2 cellular contexts compared by ENCODE assay signal in the genomic region with DNA sequence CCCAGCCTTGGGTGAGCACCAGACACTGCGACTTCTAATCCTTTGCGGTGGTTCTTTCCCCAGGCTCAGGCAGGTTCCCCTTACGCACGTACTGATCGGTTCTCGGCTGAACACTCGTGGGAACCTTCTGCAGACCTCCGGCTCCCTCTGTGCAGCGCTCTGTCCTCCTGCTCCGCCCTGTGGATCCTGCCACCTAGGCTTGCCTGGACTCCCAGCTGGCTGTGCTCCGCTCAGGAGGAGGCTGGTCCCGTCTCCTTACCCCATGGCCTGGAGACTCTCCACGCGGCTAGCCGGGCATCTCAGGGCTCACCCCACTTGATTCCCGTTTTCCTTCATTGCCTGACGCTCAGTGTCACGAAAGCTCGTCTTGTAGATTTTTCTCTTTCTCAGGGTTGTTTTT.
A peak's percentile ranks its signal among the peaks of the same experiment; 100 is the strongest.
TF ChIP-seq lines count a peak whose summit lies in the region.

No MANE protein-coding gene starts in this region.

TF ChIP-seq in HEK293, 187 proteins besides CTCF, POLR2A, EP300 and RAD21 (continued from another document):
- TF ChIP-seq ZNF629 (tag by site-specific recombination; IDR thresholded peaks at IDR 0.05) = no peak
- TF ChIP-seq, protein P1, sequence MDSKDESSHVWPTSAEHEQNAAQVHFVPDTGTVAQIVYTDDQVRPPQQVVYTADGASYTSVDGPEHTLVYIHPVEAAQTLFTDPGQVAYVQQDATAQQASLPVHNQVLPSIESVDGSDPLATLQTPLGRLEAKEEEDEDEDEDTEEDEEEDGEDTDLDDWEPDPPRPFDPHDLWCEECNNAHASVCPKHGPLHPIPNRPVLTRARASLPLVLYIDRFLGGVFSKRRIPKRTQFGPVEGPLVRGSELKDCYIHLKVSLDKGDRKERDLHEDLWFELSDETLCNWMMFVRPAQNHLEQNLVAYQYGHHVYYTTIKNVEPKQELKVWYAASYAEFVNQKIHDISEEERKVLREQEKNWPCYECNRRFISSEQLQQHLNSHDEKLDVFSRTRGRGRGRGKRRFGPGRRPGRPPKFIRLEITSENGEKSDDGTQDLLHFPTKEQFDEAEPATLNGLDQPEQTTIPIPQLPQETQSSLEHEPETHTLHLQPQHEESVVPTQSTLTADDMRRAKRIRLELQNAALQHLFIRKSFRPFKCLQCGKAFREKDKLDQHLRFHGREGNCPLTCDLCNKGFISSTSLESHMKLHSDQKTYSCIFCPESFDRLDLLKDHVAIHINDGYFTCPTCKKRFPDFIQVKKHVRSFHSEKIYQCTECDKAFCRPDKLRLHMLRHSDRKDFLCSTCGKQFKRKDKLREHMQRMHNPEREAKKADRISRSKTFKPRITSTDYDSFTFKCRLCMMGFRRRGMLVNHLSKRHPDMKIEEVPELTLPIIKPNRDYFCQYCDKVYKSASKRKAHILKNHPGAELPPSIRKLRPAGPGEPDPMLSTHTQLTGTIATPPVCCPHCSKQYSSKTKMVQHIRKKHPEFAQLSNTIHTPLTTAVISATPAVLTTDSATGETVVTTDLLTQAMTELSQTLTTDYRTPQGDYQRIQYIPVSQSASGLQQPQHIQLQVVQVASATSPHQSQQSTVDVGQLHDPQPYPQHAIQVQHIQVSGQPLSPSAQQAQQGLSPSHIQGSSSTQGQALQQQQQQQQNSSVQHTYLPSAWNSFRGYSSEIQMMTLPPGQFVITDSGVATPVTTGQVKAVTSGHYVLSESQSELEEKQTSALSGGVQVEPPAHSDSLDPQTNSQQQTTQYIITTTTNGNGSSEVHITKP (tag by site-specific recombination; IDR thresholded peaks at IDR 0.05) = peak; percentile 57; the same call in 1 of the 2 replicates

TF ChIP-seq in H1, 55 proteins besides CTCF, POLR2A, EP300 and RAD21 (continued from another document):
- no peak for TF ChIP-seq MAFK (IDR thresholded peaks at IDR 0.05; ENCODE audit: low read depth, low read length)
TF ChIP-seq in H1: peak in this region for 0.
